ENCODE assay signal across 19 cellular contexts in the genomic region with DNA sequence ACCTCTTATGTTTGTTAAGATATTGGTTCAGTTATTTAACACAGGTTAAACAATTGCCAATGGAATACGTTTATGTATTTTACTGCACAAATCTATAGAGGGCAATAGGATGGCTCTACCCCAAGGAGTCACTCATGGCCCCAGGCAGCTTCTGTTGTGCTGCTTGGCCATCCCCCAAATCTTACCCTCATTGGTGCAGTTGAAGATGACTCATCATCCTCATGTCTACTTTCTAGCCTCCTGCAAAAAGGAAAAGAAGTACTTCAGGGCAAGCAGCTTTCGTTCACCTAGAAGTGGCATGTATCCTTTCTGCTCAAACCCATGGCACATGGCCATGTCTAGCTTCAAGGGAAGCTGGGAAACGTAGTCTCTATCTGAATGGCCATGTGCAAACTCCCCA. TPM values are rescaled to one million over a fixed set of nuclear protein-coding genes. Genes with fewer than 3 reads are reported as not detected.
DNase-seq lines count a peak whose midpoint lies in the region; ATAC-seq, FAIRE-seq and TF ChIP-seq lines count a peak whose summit lies in the region.
"Had no signal": no experiment of that assay in that cellular context is flagged by ENCODE, and none has a peak within 500 bp of the region (broad histone marks: within the 10 kb centered on the region; RNA-seq: fewer than 3 reads in every experiment).

No MANE protein-coding gene starts in this region.

- no peak overlapping the region for H2AK9ac ChIP-seq in IMR-90 (replicated peaks; ENCODE audit: low read depth, low read length, poor library complexity)

- peak; percentile 92 for DNase-seq in MCF 10A (ENCODE audit: unreplicated experiment)
- DNase-seq in breast epithelium (ENCODE audit: low spot score in 2 of 2): no peak
- peak; percentile 21 for DNase-seq in IMR-90
- DNase-seq in SK-MEL-5 (ENCODE audit: low read depth, low spot score): peak; percentile 46
- DNase-seq in urothelium cell line (ENCODE audit: low spot score): peak; percentile 22
- DNase-seq in HepG2 (ENCODE audit: low spot score): no peak
- no peak for DNase-seq in activated CD4-positive, CD25-positive, alpha-beta regulatory T cell (lab: John Stamatoyannopoulos, UW)
- no peak for DNase-seq in ovary
- DNase-seq: COR-L47, HFFc6, Kasumi-1, NCI-H1417, NCI-H187 treated with DMSO at 0.1 percent for 48 hours, NCI-H510A, NCI-H82 had no signal

- H3K9me3 ChIP-seq in breast epithelium (no peaks in the 10 kb centered on the region), IMR-90 (ENCODE audit: control insufficient read depth, insufficient read depth, low read length) (no peaks in the 10 kb centered on the region), HepG2 (ENCODE audit: low read length) (no peaks in the 10 kb centered on the region), ovary (no peaks in the 10 kb centered on the region)

- TF ChIP-seq CTCF in MCF 10A (IDR thresholded peaks at IDR 0.05; ENCODE audit: unreplicated experiment) (no peak), breast epithelium (IDR thresholded peaks at IDR 0.05) (no peak), IMR-90 (conservative IDR thresholded peaks at IDR 0.05; ENCODE audit: low read depth, low read length) (no peak), HepG2 (CRISPR knock-in tag; IDR thresholded peaks at IDR 0.05) (no peak), ovary (IDR thresholded peaks at IDR 0.05) (no peak)

- no peak overlapping the region for H3K4ac ChIP-seq in IMR-90 (ENCODE audit: low read depth, low read length)

- dilution Hi-C loops in IMR-90 (cut with HindIII; ENCODE audit: low sequenced_read_pairs, unreplicated experiment): no loop called here

- no peak overlapping the region for H3K4me2 ChIP-seq in IMR-90 (ENCODE audit: low read depth, low read length)
- H3K4me2 ChIP-seq in HepG2 (ENCODE audit: low read depth, low read length): no peak overlapping the region

- H3K23ac ChIP-seq in IMR-90 (ENCODE audit: low read depth, low read length): no peak overlapping the region

- H3K14ac ChIP-seq in IMR-90 (replicated peaks; ENCODE audit: low read depth, low read length): no peak overlapping the region

- H3K9ac ChIP-seq in IMR-90 (ENCODE audit: low read depth, low read length) (no peak overlapping the region), HepG2 (ENCODE audit: insufficient read depth, low read depth, low read length) (no peak overlapping the region)

- POLR2A ChIA-PET in MCF 10A (lab: Yijun Ruan, JAX): interaction anchor here (0.6 to 1.6 kb wide), 5 partner anchors 20 to 257 kb away, joined by 3 to 7 read pairs (median 3); no protein-coding TSS in a partner anchor
- POLR2A ChIA-PET in IMR-90 (lab: Charles Lee; ENCODE audit: unreplicated experiment): no interaction called here
- POLR2A ChIA-PET in HepG2 (lab: Yijun Ruan, JAX): no interaction called here

- H3K27ac ChIP-seq in breast epithelium (no peak overlapping the region), IMR-90 (ENCODE audit: insufficient read depth, low read length) (no peak overlapping the region), HepG2 (ENCODE audit: extremely low read length, insufficient read depth, low read length) (no peak overlapping the region), ovary (no peak overlapping the region)
- H3K27ac ChIP-seq: C4-2B had no signal

- no peak overlapping the region for H2AK5ac ChIP-seq in IMR-90 (ENCODE audit: low read depth, low read length)

- H3K79me2 ChIP-seq in HepG2 (ENCODE audit: insufficient read depth, low read length): no peaks in the 10 kb centered on the region

- FAIRE-seq in urothelium cell line (lab: Jason Lieb, UNC) (no peak), HepG2 (lab: Jason Lieb, UNC) (no peak)
- FAIRE-seq: G401.6, RCC 7860 had no signal

- TF ChIP-seq RAD21 in IMR-90 (IDR thresholded peaks at IDR 0.05; ENCODE audit: low read length): no peak
- no peak for TF ChIP-seq RAD21 in HepG2 (CRISPR knock-in tag; IDR thresholded peaks at IDR 0.05)

- no peak overlapping the region for H4K5ac ChIP-seq in IMR-90 (ENCODE audit: low read depth, low read length)

- no peaks in the 10 kb centered on the region for H3K9me3 Mint-ChIP-seq in MCF 10A (ENCODE audit: unreplicated experiment)

- H3K56ac ChIP-seq in IMR-90 (ENCODE audit: extremely low read depth, insufficient read depth, low read length): no peak overlapping the region

- no peaks in the 10 kb centered on the region for H3K36me3 Mint-ChIP-seq in MCF 10A (ENCODE audit: insufficient read depth, unreplicated experiment)

- peaks cover 17% of the 10 kb centered on the region for H3K4me1 Mint-ChIP-seq in MCF 10A (ENCODE audit: insufficient read depth, unreplicated experiment)

- no peaks in the 10 kb centered on the region for H3K79me1 ChIP-seq in IMR-90 (ENCODE audit: low read depth in 1 of 2, low read length in 2 of 2)

- no peak overlapping the region for H2BK120ac ChIP-seq in IMR-90 (ENCODE audit: low read depth, low read length)

- no peaks in the 10 kb centered on the region for H3K36me3 ChIP-seq in breast epithelium
- H3K36me3 ChIP-seq in IMR-90 (ENCODE audit: control insufficient read depth, insufficient read depth, low read length): no peaks in the 10 kb centered on the region
- no peaks in the 10 kb centered on the region for H3K36me3 ChIP-seq in HepG2 (replicated peaks in 1 of 2; ENCODE audit: control insufficient read depth in 1 of 2, insufficient read depth in 2 of 2, low read length in 2 of 2)
- H3K36me3 ChIP-seq in ovary: no peaks in the 10 kb centered on the region

- no peak overlapping the region for H3K18ac ChIP-seq in IMR-90 (ENCODE audit: low read depth, low read length)

- H4K8ac ChIP-seq in IMR-90 (ENCODE audit: low read depth in 2 of 2, low read length in 2 of 2): no peak overlapping the region

- no peak for ATAC-seq in IMR-90 (ENCODE audit: low read depth)
- no peak for ATAC-seq in HepG2

- no peak overlapping the region for H2BK15ac ChIP-seq in IMR-90 (ENCODE audit: low read depth, low read length)

- no CpG with 5 or more reads among the region's 3 CpGs for WGBS in IMR-90 (ENCODE audit: extremely low coverage in 2 of 2, insufficient read length in 1 of 2), 2 experiments
- WGBS in HepG2 (ENCODE audit: low lambda C conversion rate): 6% methylated on average over 3 of the region's 3 CpGs
- WGBS in ovary, 3 donors: 64 to 81% (median 68%) methylated on average over 3 of the region's 3 CpGs

- H3K9me1 ChIP-seq in IMR-90 (ENCODE audit: insufficient read depth, low read length): no peaks in the 10 kb centered on the region

- no peaks in the 10 kb centered on the region for H4K20me1 ChIP-seq in IMR-90 (ENCODE audit: insufficient read depth, low read length)
- H4K20me1 ChIP-seq in HepG2 (ENCODE audit: insufficient read depth, low read length): no peaks in the 10 kb centered on the region

- in situ Hi-C loops in IMR-90 (cut with MboI; ENCODE audit: low sequenced_read_pairs) (no loop called here), SK-MEL-5 (cut with HindIII; ENCODE audit: low pct_unique_long_range_greater_than_20kb, low sequenced_read_pairs) (no loop called here), HepG2 (cut with HindIII; ENCODE audit: extremely low pct_ligation_motif_present, low pct_unique_long_range_greater_than_20kb) (no loop called here)

- no peak overlapping the region for H2BK20ac ChIP-seq in IMR-90 (ENCODE audit: low read depth, low read length)

- H4K91ac ChIP-seq in IMR-90 (ENCODE audit: insufficient read depth, low read depth, low read length): no peak overlapping the region

- H2AFZ ChIP-seq in IMR-90 (replicated peaks; ENCODE audit: low read length, poor library complexity) (no peak overlapping the region), HepG2 (ENCODE audit: low read length) (no peak overlapping the region)

- TF ChIP-seq POLR2A in breast epithelium (IDR thresholded peaks at IDR 0.05) (no peak), IMR-90 (IDR thresholded peaks at IDR 0.05; ENCODE audit: low read depth, low read length) (no peak), HepG2 (IDR thresholded peaks at IDR 0.05; ENCODE audit: insufficient read depth in 1 of 2, low read depth in 2 of 2, low read length in 2 of 2) (no peak), ovary (IDR thresholded peaks at IDR 0.05) (no peak)

- TF ChIP-seq EP300 in HepG2 (IDR thresholded peaks at IDR 0.05; ENCODE audit: low read depth in 2 of 2, low read length in 2 of 2) (no peak), HepG2 (CRISPR knock-in tag; IDR thresholded peaks at IDR 0.05; ENCODE audit: borderline replicate concordance) (no peak), ovary (IDR thresholded peaks at IDR 0.05) (no peak)

- intact Hi-C loops in MCF 10A (cut with micrococcal nuclease): no loop called here
- intact Hi-C loops in breast epithelium (cut with DNase I; ENCODE audit: low total_unique reads): no loop called here
- intact Hi-C loops in IMR-90 (cut with micrococcal nuclease): no loop called here
- intact Hi-C loops in HepG2 (cut with micrococcal nuclease; ENCODE audit: unreplicated experiment): loop anchor here (1.0 kb wide), 1 partner anchor 27 kb away; no protein-coding TSS in a partner anchor
- intact Hi-C loops in ovary (cut with DNase I): no loop called here

- CTCF ChIA-PET in MCF 10A (lab: Yijun Ruan, JAX): interaction anchor here (0.9 to 1.4 kb wide), 3 partner anchors 14 to 31 kb away, joined by 3 read pairs; no protein-coding TSS in a partner anchor
- CTCF ChIA-PET in IMR-90 (lab: Yijun Ruan, JAX): no interaction called here
- CTCF ChIA-PET in HepG2 (lab: Yijun Ruan, JAX; ENCODE audit: low intra/inter-chr PET ratio, low total read pairs): no interaction called here

- BruUV-seq in MCF 10A (replicated peaks; lab: Mats Ljungman, UMichigan) (no TSS peak), IMR-90 (replicated peaks; lab: Mats Ljungman, UMichigan) (no TSS peak), HepG2 (replicated peaks; lab: Mats Ljungman, UMichigan) (no TSS peak)

- H3K4me3 ChIP-seq in breast epithelium: no peak overlapping the region
- no peak overlapping the region for H3K4me3 ChIP-seq in IMR-90 (ENCODE audit: insufficient read depth, low read depth, low read length)
- H3K4me3 ChIP-seq in HepG2 (replicated peaks in 1 of 3; ENCODE audit: insufficient read depth in 1 of 3, low read depth in 2 of 3, low read length in 3 of 3): no peak overlapping the region
- H3K4me3 ChIP-seq in ovary: no peak overlapping the region

- peak overlapping the region; percentile 59 for H3K27ac Mint-ChIP-seq in MCF 10A (ENCODE audit: low read depth, unreplicated experiment)
- H3K27ac Mint-ChIP-seq: HFFc6 had no signal

- H3K4me3 Mint-ChIP-seq in MCF 10A (ENCODE audit: unreplicated experiment): no peak overlapping the region
- H3K4me3 Mint-ChIP-seq: HFFc6 had no signal

- no peaks in the 10 kb centered on the region for H3K4me1 ChIP-seq in breast epithelium
- peaks cover 2% of the 10 kb centered on the region; the same call in 1 of the 2 replicates for H3K4me1 ChIP-seq in IMR-90 (ENCODE audit: control insufficient read depth, insufficient read depth, low read length)
- no peaks in the 10 kb centered on the region for H3K4me1 ChIP-seq in HepG2 (ENCODE audit: insufficient read depth, low read length)
- no peaks in the 10 kb centered on the region for H3K4me1 ChIP-seq in ovary (ENCODE audit: insufficient read depth)

- H3K27me3 Mint-ChIP-seq in MCF 10A (ENCODE audit: insufficient read depth, unreplicated experiment): no peaks in the 10 kb centered on the region

- no peak overlapping the region for H2BK5ac ChIP-seq in IMR-90 (ENCODE audit: low read depth, low read length, poor library complexity, severe bottlenecking)

- no peaks in the 10 kb centered on the region for H3K27me3 ChIP-seq in breast epithelium
- peaks cover 5% of the 10 kb centered on the region for H3K27me3 ChIP-seq in IMR-90 (ENCODE audit: control insufficient read depth, insufficient read depth, low read length)
- H3K27me3 ChIP-seq in HepG2 (ENCODE audit: control insufficient read depth in 1 of 2, insufficient read depth in 2 of 2, low read length in 2 of 2): peaks cover 0 to 4% of the 10 kb centered on the region in 2 experiments; a peak in 3 of 5 replicates
- H3K27me3 ChIP-seq in ovary: no peaks in the 10 kb centered on the region

RNA-seq across cellular contexts. Expression of a gene that starts 14.2 kb away (rescaled TPM):
- total RNA-seq in MCF 10A (2022) (not detected in 2 replicates), breast epithelium (not detected), IMR-90 (2012; rRNA removed) (not detected in 2 replicates), HepG2 (2016; rRNA removed; fragmentation: Illumina TruSeq; extraction: Trizol) (not detected in 2 replicates), ovary (not detected)
- polyA plus RNA-seq in IMR-90 (2012; rRNA removed) (not detected in 2 replicates), HepG2 (2011; rRNA removed) (not detected in 2 replicates), ovary (not detected)
- not detected in 2 replicates for polyA plus RNA-seq in IMR-90 (2012; cell fraction: cytosol; rRNA removed)
- polyA plus RNA-seq in IMR-90 (2012; cell fraction: nucleus; rRNA removed; ENCODE audit: low replicate concordance): not detected in 2 replicates
- not detected in 2 replicates for total RNA-seq in SK-MEL-5 (2014; rRNA removed; shearing (Covaris generic))
- not detected in 2 replicates for polyA plus RNA-seq in SK-MEL-5 (2015; cell fraction: cytosol; rRNA removed)
- polyA plus RNA-seq in SK-MEL-5 (2015; cell fraction: nucleus; rRNA removed): not detected in 2 replicates
- not detected in 2 replicates for total RNA-seq in HepG2 (2016; cell fraction: cytosol; rRNA removed; fragmentation: Illumina TruSeq; extraction: Trizol; ENCODE audit: low read depth)
- total RNA-seq in HepG2 (2016; cell fraction: insoluble cytoplasmic fraction; rRNA removed; fragmentation: Illumina TruSeq; extraction: Trizol): not detected in 2 replicates
- not detected in 2 replicates for total RNA-seq in HepG2 (2016; cell fraction: membrane; rRNA removed; fragmentation: Illumina TruSeq; extraction: Trizol)
- not detected in 2 replicates for total RNA-seq in HepG2 (2016; cell fraction: nucleus; rRNA removed; fragmentation: Illumina TruSeq; extraction: Trizol)
- not detected in 2 replicates for polyA plus RNA-seq in HepG2 (2011; cell fraction: cytosol; rRNA removed)
- not detected in 2 replicates for polyA plus RNA-seq in HepG2 (2011; cell fraction: nucleus; rRNA removed)
- not detected in 2 replicates for polyA plus RNA-seq in HepG2 (2012)
- not detected in 2 replicates for polyA plus RNA-seq in HepG2 (2016; cell fraction: cytosol; fragmentation: Illumina TruSeq; extraction: Trizol; ENCODE audit: low read depth)
- polyA plus RNA-seq in HepG2 (2016; cell fraction: insoluble cytoplasmic fraction; fragmentation: Illumina TruSeq; extraction: Trizol; ENCODE audit: low read depth): not detected in 2 replicates
- not detected in 2 replicates for polyA plus RNA-seq in HepG2 (2016; cell fraction: membrane; fragmentation: Illumina TruSeq; extraction: Trizol; ENCODE audit: low read depth)
- polyA plus RNA-seq in HepG2 (2016; cell fraction: nucleus; fragmentation: Illumina TruSeq; extraction: Trizol; ENCODE audit: insufficient read depth, low read depth): not detected in 2 replicates
- not detected in 2 replicates for polyA minus RNA-seq in HepG2 (2011; rRNA and poly(A)+ RNA removed; ENCODE audit: low replicate concordance)
- polyA minus RNA-seq in HepG2 (2011; cell fraction: cytosol; rRNA and poly(A)+ RNA removed): not detected in 2 replicates
- not detected in 2 replicates for polyA minus RNA-seq in HepG2 (2011; cell fraction: nucleus; rRNA and poly(A)+ RNA removed)
- total RNA-seq: HFFc6; T-helper 2 cell treated with Interferon-gamma antibody and Interleukin-4, amounts not matched to agents 100 ng/mL and 5 ng/mL, for 36 hours had no signal

Comparison
In these comparisons a context has a peak if more than half of its experiments do, and no peak if none do; other contexts are left out.
1. DNase-seq: peak in MCF 10A (single experiment), IMR-90 (single experiment), SK-MEL-5 (single experiment) and urothelium cell line (single experiment); none in breast epithelium (0 of 2), HepG2 (single experiment), activated CD4-positive, CD25-positive, alpha-beta regulatory T cell (0 of 4) and ovary (0 of 5).